ENCODE assay signal across 25 cellular contexts in the genomic region with DNA sequence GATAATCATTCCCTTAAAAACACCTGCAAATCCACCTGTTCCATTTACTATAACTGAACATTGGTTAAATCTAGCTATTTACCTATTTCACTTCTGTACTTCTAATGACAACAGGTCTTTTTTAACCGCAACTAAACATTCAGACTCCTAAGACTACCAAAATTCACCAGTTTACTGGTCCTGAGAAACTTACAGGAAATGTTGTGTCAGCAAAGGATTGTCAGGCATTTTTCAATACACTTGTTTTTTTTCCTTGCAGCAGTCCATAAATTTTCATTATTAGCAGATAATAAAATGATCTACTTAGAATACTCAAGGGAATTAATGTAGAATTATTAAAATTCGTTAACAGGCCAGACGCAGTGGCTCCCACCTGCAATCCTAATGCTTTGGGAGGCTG. TPM values are rescaled to one million over a fixed set of nuclear protein-coding genes. Genes with fewer than 3 reads are reported as not detected.
"Had no signal": no experiment of that assay in that cellular context is flagged by ENCODE, and none has a peak within 500 bp of the region (broad histone marks: within the 10 kb centered on the region; RNA-seq: fewer than 3 reads in every experiment).

No MANE protein-coding gene starts in this region.

- H3K9me3 ChIP-seq: ascending aorta, gastrocnemius medialis, left lung, lower lobe of right lung, right atrium auricular region, tibial nerve had no signal

- ATAC-seq: effector memory CD8-positive, alpha-beta T cell; gastrocnemius medialis; left lung; lower lobe of right lung had no signal

- H3K27me3 Mint-ChIP-seq: activated CD4-positive, alpha-beta memory T cell treated with anti-CD3 and anti-CD28 coated beads for 36 hours; activated CD4-positive, alpha-beta T cell treated with anti-CD3 and anti-CD28 coated beads, Interleukin-2, amount 10 ng/mL, durations not matched to agents 24 days and 14 days; activated naive CD8-positive, alpha-beta T cell treated with anti-CD3 and anti-CD28 coated beads for 36 hours; effector memory CD8-positive, alpha-beta T cell had no signal

- H3K27ac ChIP-seq: ascending aorta, cardiac muscle cell, gastrocnemius medialis, left lung, lower lobe of right lung, right atrium auricular region, tibial nerve, VCaP had no signal

- H3K36me3 ChIP-seq: gastrocnemius medialis, right atrium auricular region had no signal

- DNase-seq: activated CD4-positive, alpha-beta memory T cell treated with anti-CD3 and anti-CD28 coated beads for 36 hours; activated CD4-positive, alpha-beta T cell treated with anti-CD3 and anti-CD28 coated beads, Interleukin-2, amount 10 ng/mL, durations not matched to agents 24 days and 14 days; activated CD8-positive, alpha-beta memory T cell treated with anti-CD3 and anti-CD28 coated beads, Interleukin-2, amount 50 U/mL, for 4 hours; activated naive CD8-positive, alpha-beta T cell treated with anti-CD3 and anti-CD28 coated beads for 36 hours; activated T-cell treated with anti-CD3 and anti-CD28 coated beads, Interleukin-2, amount 50 U/mL, for 1 hour; cortex of kidney; effector memory CD8-positive, alpha-beta T cell; erythroblast; gastrocnemius medialis; glutamatergic neuron; left lung; lower lobe of right lung; nucleus accumbens; stimulated activated CD4-positive, alpha-beta T cell treated with anti-CD3 and anti-CD28 coated beads, Interleukin-15, amount 100 ng/mL, for 24 hours; stimulated activated CD4-positive, alpha-beta T cell treated with anti-CD3 and anti-CD28 coated beads, Interleukin-2, amount 100 ng/mL, for 24 hours; stimulated activated naive CD4-positive, alpha-beta T cell treated with Interleukin-2 at 50 U/mL for 16 hours; T-helper 9 cell had no signal

- H3K27me3 ChIP-seq: ascending aorta, cardiac muscle cell, gastrocnemius medialis, left lung, right atrium auricular region, tibial nerve had no signal

- H3K27ac Mint-ChIP-seq: activated CD4-positive, alpha-beta memory T cell treated with anti-CD3 and anti-CD28 coated beads for 36 hours; activated CD4-positive, alpha-beta T cell treated with anti-CD3 and anti-CD28 coated beads, Interleukin-2, amount 10 ng/mL, durations not matched to agents 24 days and 14 days; activated T-helper 2 cell treated with anti-CD3 and anti-CD28 coated beads, Interferon-gamma antibody, Interleukin-2, Interleukin-4, amounts not matched to agents 10 μg/mL and 5 μg/mL and 100 μg/mL, durations not matched to agents 14 hours and 24 hours and 36 hours; brain had no signal

- H3K4me3 Mint-ChIP-seq: activated CD4-positive, alpha-beta memory T cell treated with anti-CD3 and anti-CD28 coated beads for 36 hours; activated CD4-positive, alpha-beta T cell treated with anti-CD3 and anti-CD28 coated beads, Interleukin-2, amount 10 ng/mL, durations not matched to agents 24 days and 14 days; activated naive CD8-positive, alpha-beta T cell treated with anti-CD3 and anti-CD28 coated beads for 36 hours; effector memory CD8-positive, alpha-beta T cell; neural crest cell had no signal

- H3K9me3 Mint-ChIP-seq: activated CD4-positive, alpha-beta memory T cell treated with anti-CD3 and anti-CD28 coated beads for 36 hours; activated CD4-positive, alpha-beta T cell treated with anti-CD3 and anti-CD28 coated beads, Interleukin-2, amount 10 ng/mL, durations not matched to agents 24 days and 14 days; activated naive CD8-positive, alpha-beta T cell treated with anti-CD3 and anti-CD28 coated beads for 36 hours; activated T-helper 2 cell treated with anti-CD3 and anti-CD28 coated beads, Interferon-gamma antibody, Interleukin-2, Interleukin-4, amounts not matched to agents 10 μg/mL and 5 μg/mL and 100 μg/mL, durations not matched to agents 14 hours and 24 hours and 36 hours; brain; effector memory CD8-positive, alpha-beta T cell; neural crest cell had no signal

- H3K4me3 ChIP-seq: ascending aorta, cardiac muscle cell, gastrocnemius medialis, left lung, lower lobe of right lung, right atrium auricular region, tibial nerve had no signal

RNA-seq across cellular contexts. Expression of gene RSPH4A, which starts 47.0 kb away (rescaled TPM):
- total RNA-seq: activated CD4-positive, alpha-beta memory T cell treated with anti-CD3 and anti-CD28 coated beads for 36 hours had no signal
